ENCODE assay signal across 23 cellular contexts in genomic region chr17:66313995-66314659, GRCh38. TPM values are rescaled to one million over a fixed set of nuclear protein-coding genes. Genes with fewer than 3 reads are reported as not detected.
A peak's percentile ranks its signal among the peaks of the same experiment; 100 is the strongest.
DNase-seq lines count a peak whose midpoint lies in the region; ATAC-seq and TF ChIP-seq lines count a peak whose summit lies in the region.
"Had no signal": no experiment of that assay in that cellular context is flagged by ENCODE, and none has a peak within 500 bp of the region (broad histone marks: within the 10 kb centered on the region; RNA-seq: fewer than 3 reads in every experiment).

No MANE protein-coding gene starts in this region.

- no peaks in the 10 kb centered on the region for H3K9me3 ChIP-seq in naive thymus-derived CD4-positive, alpha-beta T cell (ENCODE audit: control insufficient read depth in 2 of 3, low read length in 3 of 3)
- H3K9me3 ChIP-seq in Caco-2 = no peaks in the 10 kb centered on the region
- H3K9me3 ChIP-seq: body of pancreas, Peyer's patch, SJSA1 had no signal

- peaks cover 54 to 95% (median 88%) of the 10 kb centered on the region in 7 donors for H3K4me1 Mint-ChIP-seq in naive thymus-derived CD4-positive, alpha-beta T cell
- H3K4me1 Mint-ChIP-seq in stimulated activated naive CD8-positive, alpha-beta T cell treated with anti-CD3 and anti-CD28 coated beads, Interleukin-15, amount 100 ng/mL, for 72 hours = peaks cover 90% of the 10 kb centered on the region
- peaks cover 7% of the 10 kb centered on the region for H3K4me1 Mint-ChIP-seq in Caco-2 (ENCODE audit: low read depth, unreplicated experiment)

- H3K27me3 Mint-ChIP-seq in naive thymus-derived CD4-positive, alpha-beta T cell = no peaks in the 10 kb centered on the region
- no peaks in the 10 kb centered on the region for H3K27me3 Mint-ChIP-seq in stimulated activated naive CD8-positive, alpha-beta T cell treated with anti-CD3 and anti-CD28 coated beads, Interleukin-15, amount 100 ng/mL, for 72 hours
- H3K27me3 Mint-ChIP-seq in Caco-2 (ENCODE audit: insufficient read depth, unreplicated experiment) = no peaks in the 10 kb centered on the region
- H3K27me3 Mint-ChIP-seq: CD4-positive, alpha-beta memory T cell; naive thymus-derived CD8-positive, alpha-beta T cell had no signal

- peaks cover 4 to 57% of the 10 kb centered on the region in 2 donors for H3K4me1 ChIP-seq in naive thymus-derived CD4-positive, alpha-beta T cell (ENCODE audit: control insufficient read depth in 2 of 2, insufficient read depth in 2 of 2, low read length in 2 of 2)
- H3K4me1 ChIP-seq in Caco-2 = no peaks in the 10 kb centered on the region
- H3K4me1 ChIP-seq: body of pancreas had no signal

- H3K36me3 ChIP-seq in naive thymus-derived CD4-positive, alpha-beta T cell (ENCODE audit: control insufficient read depth in 2 of 3, insufficient read depth in 3 of 3, low read length in 3 of 3) = peaks cover 0 to 7% (median 0%) of the 10 kb centered on the region in 3 experiments
- no peaks in the 10 kb centered on the region for H3K36me3 ChIP-seq in Caco-2 (ENCODE audit: control insufficient read depth, insufficient read depth, low read length)
- H3K36me3 ChIP-seq: Peyer's patch had no signal

- no TSS peak for BruUV-seq in Caco-2 (replicated peaks; lab: Mats Ljungman, UMichigan)

- H3K9me3 Mint-ChIP-seq in naive thymus-derived CD4-positive, alpha-beta T cell = no peaks in the 10 kb centered on the region
- no peaks in the 10 kb centered on the region for H3K9me3 Mint-ChIP-seq in stimulated activated naive CD8-positive, alpha-beta T cell treated with anti-CD3 and anti-CD28 coated beads, Interleukin-15, amount 100 ng/mL, for 72 hours
- H3K9me3 Mint-ChIP-seq in Caco-2 (ENCODE audit: unreplicated experiment) = no peaks in the 10 kb centered on the region
- H3K9me3 Mint-ChIP-seq: CD4-positive, alpha-beta memory T cell; IgD-negative memory B cell had no signal

- POLR2A ChIA-PET in naive thymus-derived CD4-positive, alpha-beta T cell (lab: Charles Lee) = interaction anchor here (1.3 to 6.6 kb wide), 4 partner anchors 8 to 14 kb away, joined by 4 to 89 read pairs (median 12); no protein-coding TSS in a partner anchor
- POLR2A ChIA-PET in Caco-2 (lab: Charles Lee) = no interaction called here

- peak overlapping the region; percentile 0 to 81 (median 46) for H3K27ac Mint-ChIP-seq in naive thymus-derived CD4-positive, alpha-beta T cell
- peak overlapping the region; percentile 91 to 96 for H3K27ac Mint-ChIP-seq in stimulated activated naive CD8-positive, alpha-beta T cell treated with anti-CD3 and anti-CD28 coated beads, Interleukin-15, amount 100 ng/mL, for 72 hours
- no peak overlapping the region for H3K27ac Mint-ChIP-seq in Caco-2 (ENCODE audit: unreplicated experiment)
- H3K27ac Mint-ChIP-seq: IgD-negative memory B cell had no signal

- H3K27ac ChIP-seq in naive thymus-derived CD4-positive, alpha-beta T cell (ENCODE audit: low read depth, low read length) = no peak overlapping the region
- H3K27ac ChIP-seq: body of pancreas, Peyer's patch, SJSA1 had no signal

- no peak for TF ChIP-seq CTCF in Caco-2 (IDR thresholded peaks at IDR 0.05; ENCODE audit: insufficient read depth in 1 of 2, low read depth in 1 of 2, low read length in 1 of 2, severe bottlenecking in 1 of 2, unreplicated experiment in 1 of 2)

- CTCF ChIA-PET in naive thymus-derived CD4-positive, alpha-beta T cell (lab: Charles Lee) = interaction anchor here (0.7 to 1.7 kb wide), 3 partner anchors 10 to 295 kb away, joined by 4 to 9 read pairs (median 8); no protein-coding TSS in a partner anchor
- CTCF ChIA-PET in Caco-2 (lab: Charles Lee) = no interaction called here

- peaks cover 10 to 58% (median 26%) of the 10 kb centered on the region in 5 donors for H3K36me3 Mint-ChIP-seq in naive thymus-derived CD4-positive, alpha-beta T cell
- H3K36me3 Mint-ChIP-seq in Caco-2 (ENCODE audit: insufficient read depth, unreplicated experiment) = no peaks in the 10 kb centered on the region
- H3K36me3 Mint-ChIP-seq: IgD-negative memory B cell had no signal

- intact Hi-C loops in naive thymus-derived CD4-positive, alpha-beta T cell (cut with micrococcal nuclease) = loop anchor here (1.0 kb wide), 3 partner anchors 9 to 17 kb away; no protein-coding TSS in a partner anchor
- intact Hi-C loops in Caco-2 (cut with micrococcal nuclease; ENCODE audit: unreplicated experiment) = no loop called here

- no peak overlapping the region for H3K4me3 ChIP-seq in naive thymus-derived CD4-positive, alpha-beta T cell (ENCODE audit: low read length)
- H3K4me3 ChIP-seq in Caco-2 (ENCODE audit: low read depth, low read length) = no peak overlapping the region
- H3K4me3 ChIP-seq: body of pancreas, Peyer's patch, SJSA1, smooth muscle cell had no signal

- peak; percentile 25 for DNase-seq in stimulated activated CD4-positive, alpha-beta T cell treated with anti-CD3 and anti-CD28 coated beads, Interleukin-12 subunit alpha, Interleukin-12 subunit beta, amount 100 ng/mL, for 4 hours
- DNase-seq in stimulated activated CD4-positive, alpha-beta T cell treated with anti-CD3 and anti-CD28 coated beads, Interleukin-2, amount 100 ng/mL, for 48 hours = no peak
- peak; percentile 33 to 64 for DNase-seq in activated CD4-positive, alpha-beta T cell treated with anti-CD3 and anti-CD28 coated beads, Interleukin-2, amount 50 U/mL, for 48 hours
- DNase-seq in naive thymus-derived CD4-positive, alpha-beta T cell = peak in 2 of 9 donors; percentile 37 to 38
- peak in 1 of 2 donors; percentile 41 for DNase-seq in stimulated activated naive CD8-positive, alpha-beta T cell treated with anti-CD3 and anti-CD28 coated beads, Interleukin-15, amount 100 ng/mL, for 72 hours
- no peak for DNase-seq in Caco-2
- no peak for DNase-seq in GDM1 (lab: John Stamatoyannopoulos, UW)
- DNase-seq: body of pancreas; CD4-positive, alpha-beta memory T cell; effector CD8-positive, alpha-beta T cell; foreskin melanocyte; GF-D8; H7; naive thymus-derived CD8-positive, alpha-beta T cell; NCI-H1436; NCI-H524; NK-92 treated with Interleukin-12 subunit alpha and Interleukin-12 subunit beta, amount 100 ng/mL, for 24 hours; Peyer's patch; retina had no signal

- H3K4me3 Mint-ChIP-seq in naive thymus-derived CD4-positive, alpha-beta T cell = peak overlapping the region in 7 of 10 donors; percentile 0 to 74 (median 54)
- H3K4me3 Mint-ChIP-seq in stimulated activated naive CD8-positive, alpha-beta T cell treated with anti-CD3 and anti-CD28 coated beads, Interleukin-15, amount 100 ng/mL, for 72 hours = peak overlapping the region; percentile 56 to 68
- no peak overlapping the region for H3K4me3 Mint-ChIP-seq in Caco-2 (ENCODE audit: unreplicated experiment)
- H3K4me3 Mint-ChIP-seq: IgD-negative memory B cell had no signal

- ATAC-seq in naive thymus-derived CD4-positive, alpha-beta T cell = no peak
- ATAC-seq in stimulated activated naive CD8-positive, alpha-beta T cell treated with anti-CD3 and anti-CD28 coated beads, Interleukin-15, amount 100 ng/mL, for 72 hours = peak; percentile 77
- no peak for ATAC-seq in GM21786 (IDR thresholded peaks at IDR 0.05; ENCODE audit: unreplicated experiment)
- ATAC-seq: body of pancreas; naive thymus-derived CD8-positive, alpha-beta T cell had no signal

- H3K27me3 ChIP-seq in naive thymus-derived CD4-positive, alpha-beta T cell (ENCODE audit: control insufficient read depth in 2 of 2, insufficient read depth in 2 of 2, low read length in 2 of 2) = no peaks in the 10 kb centered on the region
- H3K27me3 ChIP-seq in Caco-2 (replicated peaks; ENCODE audit: control insufficient read depth, insufficient read depth, low read length) = no peaks in the 10 kb centered on the region
- H3K27me3 ChIP-seq: body of pancreas, Peyer's patch, SJSA1 had no signal

RNA-seq across cellular contexts. Expression of gene PRKCA, which starts 11.7 kb away (rescaled TPM):
- 100 to 1,000 TPM in 4 of 5 experiments, 10 to 100 TPM in 1; 94.1 to 186 (median 154) TPM for total RNA-seq in naive thymus-derived CD4-positive, alpha-beta T cell
- polyA plus RNA-seq in naive thymus-derived CD4-positive, alpha-beta T cell = 1 to 10 TPM; 4.1 to 4.9 TPM
- total RNA-seq in Caco-2 (2022) = 29.6 and 34.7 TPM in 2 replicates

Comparison
In these comparisons a context has a peak if more than half of its experiments do, and no peak if none do; other contexts are left out.
1. DNase-seq: peak in stimulated activated CD4-positive, alpha-beta T cell treated with anti-CD3 and anti-CD28 coated beads, Interleukin-12 subunit alpha, Interleukin-12 subunit beta, amount 100 ng/mL, for 4 hours (single experiment) and activated CD4-positive, alpha-beta T cell treated with anti-CD3 and anti-CD28 coated beads, Interleukin-2, amount 50 U/mL, for 48 hours (2 of 2); none in stimulated activated CD4-positive, alpha-beta T cell treated with anti-CD3 and anti-CD28 coated beads, Interleukin-2, amount 100 ng/mL, for 48 hours (0 of 2), Caco-2 (0 of 2) and GDM1 (single experiment).